Comparison of ENCODE assay signal across 8 cellular contexts in the genomic region with DNA sequence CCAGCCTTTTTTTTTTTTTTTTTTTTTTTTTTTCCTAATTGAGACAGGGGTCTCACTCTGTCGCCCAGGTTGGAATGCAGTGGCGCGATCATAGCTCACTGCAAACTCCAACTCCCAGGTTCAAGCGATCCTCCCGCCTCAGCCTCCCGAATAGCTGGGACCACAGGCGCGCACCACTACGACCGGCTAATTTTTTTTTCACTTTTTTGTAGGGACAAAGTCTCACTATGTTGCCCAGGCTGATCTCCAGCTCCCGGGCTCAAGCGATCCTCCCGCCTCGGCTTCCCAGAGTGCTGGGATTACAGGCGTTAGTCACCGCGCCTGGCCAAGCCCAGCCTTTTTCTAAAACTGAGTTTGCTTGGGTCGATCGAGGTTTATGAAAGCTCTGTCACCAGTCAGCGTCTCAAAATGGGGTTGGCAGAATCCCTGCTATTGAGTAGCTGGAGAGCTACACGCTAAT. TPM values are rescaled to one million over a fixed set of nuclear protein-coding genes. Genes with fewer than 3 reads are reported as not detected.
DNase-seq lines count a peak whose midpoint lies in the region; ATAC-seq and TF ChIP-seq lines count a peak whose summit lies in the region.

No MANE protein-coding gene starts in this region.

- peak; percentile 12 for DNase-seq in BE2C
- DNase-seq in HL-60 (ENCODE audit: low read depth in 1 of 2, low spot score in 1 of 2): peak in 1 of 2 experiments; percentile 5
- peak; percentile 17 for DNase-seq in activated CD4-positive, alpha-beta T cell treated with anti-CD3 and anti-CD28 coated beads, Interleukin-2, amount 10 ng/mL, durations not matched to agents 7 days and 5 days
- DNase-seq in esophagus muscularis mucosa (ENCODE audit: extremely low spot score): peak; percentile 92
- peak in 2 of 10 donors; percentile 28 to 61 for DNase-seq in naive thymus-derived CD8-positive, alpha-beta T cell
- DNase-seq in HPDE6-E6E7 (ENCODE audit: extremely low spot score): no peak
- no peak for DNase-seq in NCI-H345 treated with DMSO at 0.1 percent for 48 hours (lab: John Stamatoyannopoulos, UW; ENCODE audit: unreplicated experiment)

- H3K36me3 ChIP-seq in BE2C: peaks cover 8% of the 10 kb centered on the region
- peaks cover 0 to 20% (median 6%) of the 10 kb centered on the region in 4 donors for H3K36me3 ChIP-seq in esophagus muscularis mucosa

- peak overlapping the region; percentile 97 for H3K27ac ChIP-seq in HL-60 (replicated peaks)
- H3K27ac ChIP-seq in esophagus muscularis mucosa (replicated peaks in 1 of 4): peak overlapping the region; percentile 86 to 92 (median 90)

- H3K4me1 Mint-ChIP-seq in activated CD4-positive, alpha-beta T cell treated with anti-CD3 and anti-CD28 coated beads, Interleukin-2, amount 10 ng/mL, durations not matched to agents 7 days and 5 days: peaks cover 43% of the 10 kb centered on the region
- H3K4me1 Mint-ChIP-seq in naive thymus-derived CD8-positive, alpha-beta T cell: peaks cover 15 to 52% (median 35%) of the 10 kb centered on the region in 4 donors

- POLR2A ChIA-PET in activated CD4-positive, alpha-beta T cell treated with anti-CD3 and anti-CD28 coated beads, Interleukin-2, amount 10 ng/mL, durations not matched to agents 7 days and 5 days (lab: Charles Lee): no interaction called here
- POLR2A ChIA-PET in naive thymus-derived CD8-positive, alpha-beta T cell (lab: Charles Lee): interaction anchor here (0.5 to 5.5 kb wide), 36 partner anchors 10 to 1959 kb away, joined by 3 to 94 read pairs (median 6); a partner anchor contains a TSS

- TF ChIP-seq CTCF in BE2C (IDR thresholded peaks at IDR 0.05; ENCODE audit: low read depth, low read length): no peak
- no peak for TF ChIP-seq CTCF in HL-60 (IDR thresholded peaks at IDR 0.05; ENCODE audit: insufficient read depth, low read length)
- no peak for TF ChIP-seq CTCF in esophagus muscularis mucosa (IDR thresholded peaks at IDR 0.05)

- no peaks in the 10 kb centered on the region for H3K9me3 Mint-ChIP-seq in activated CD4-positive, alpha-beta T cell treated with anti-CD3 and anti-CD28 coated beads, Interleukin-2, amount 10 ng/mL, durations not matched to agents 7 days and 5 days
- peaks cover 0 to 3% (median 0%) of the 10 kb centered on the region in 9 donors for H3K9me3 Mint-ChIP-seq in naive thymus-derived CD8-positive, alpha-beta T cell

- no peak for TF ChIP-seq EP300 in esophagus muscularis mucosa (IDR thresholded peaks at IDR 0.05)

- H3K4me3 ChIP-seq in BE2C (ENCODE audit: low read depth, low read length) (peak overlapping the region; percentile 68), HL-60 (replicated peaks; ENCODE audit: insufficient read depth, low read length) (peak overlapping the region; percentile 56), esophagus muscularis mucosa (peak overlapping the region; percentile 63 to 79 (median 72))

- no peak for TF ChIP-seq POLR2A in esophagus muscularis mucosa (IDR thresholded peaks at IDR 0.05; ENCODE audit: low read depth)

- no peak for ATAC-seq in naive thymus-derived CD8-positive, alpha-beta T cell
- ATAC-seq in HG03442 (IDR thresholded peaks at IDR 0.05; ENCODE audit: unreplicated experiment): no peak

- H3K4me1 ChIP-seq in BE2C: peaks cover 10% of the 10 kb centered on the region
- peaks cover 14 to 43% (median 35%) of the 10 kb centered on the region in 4 donors for H3K4me1 ChIP-seq in esophagus muscularis mucosa

- peak overlapping the region; percentile 95 for H3K4me3 Mint-ChIP-seq in activated CD4-positive, alpha-beta T cell treated with anti-CD3 and anti-CD28 coated beads, Interleukin-2, amount 10 ng/mL, durations not matched to agents 7 days and 5 days
- peak overlapping the region; percentile 93 to 100 (median 99) for H3K4me3 Mint-ChIP-seq in naive thymus-derived CD8-positive, alpha-beta T cell

- H3K27me3 Mint-ChIP-seq in activated CD4-positive, alpha-beta T cell treated with anti-CD3 and anti-CD28 coated beads, Interleukin-2, amount 10 ng/mL, durations not matched to agents 7 days and 5 days: no peaks in the 10 kb centered on the region
- no peaks in the 10 kb centered on the region for H3K27me3 Mint-ChIP-seq in naive thymus-derived CD8-positive, alpha-beta T cell

- H3K27ac Mint-ChIP-seq in activated CD4-positive, alpha-beta T cell treated with anti-CD3 and anti-CD28 coated beads, Interleukin-2, amount 10 ng/mL, durations not matched to agents 7 days and 5 days: peak overlapping the region; percentile 100
- H3K27ac Mint-ChIP-seq in naive thymus-derived CD8-positive, alpha-beta T cell: peak overlapping the region; percentile 96 to 100 (median 100)

- no peaks in the 10 kb centered on the region for H3K27me3 ChIP-seq in BE2C
- H3K27me3 ChIP-seq in HL-60 (ENCODE audit: insufficient read depth, poor library complexity, severe bottlenecking): no peaks in the 10 kb centered on the region
- H3K27me3 ChIP-seq in esophagus muscularis mucosa: no peaks in the 10 kb centered on the region

- peaks cover 9% of the 10 kb centered on the region for H3K36me3 Mint-ChIP-seq in activated CD4-positive, alpha-beta T cell treated with anti-CD3 and anti-CD28 coated beads, Interleukin-2, amount 10 ng/mL, durations not matched to agents 7 days and 5 days (ENCODE audit: low read depth)
- peaks cover 0 to 13% (median 0%) of the 10 kb centered on the region in 3 donors for H3K36me3 Mint-ChIP-seq in naive thymus-derived CD8-positive, alpha-beta T cell

- CTCF ChIA-PET in activated CD4-positive, alpha-beta T cell treated with anti-CD3 and anti-CD28 coated beads, Interleukin-2, amount 10 ng/mL, durations not matched to agents 7 days and 5 days (lab: Charles Lee): interaction anchor here (2.3 kb wide), 1 partner anchor 9 kb away, joined by 6 read pairs; no protein-coding TSS in a partner anchor

- intact Hi-C loops in esophagus muscularis mucosa (cut with DNase I): loop anchor here (10.0 kb wide), 1 partner anchor 1304 kb away; a partner anchor contains a TSS

- 53% methylated on average over 21 of the region's 21 CpGs for WGBS in esophagus muscularis mucosa

- no peaks in the 10 kb centered on the region for H3K9me3 ChIP-seq in BE2C
- no peaks in the 10 kb centered on the region for H3K9me3 ChIP-seq in esophagus muscularis mucosa

RNA-seq across cellular contexts. Expression of a gene that starts 1.3 kb away (rescaled TPM):
- 77.9 TPM for polyA plus RNA-seq in BE2C (2012; ENCODE audit: insufficient read depth, insufficient read length, low read depth)
- total RNA-seq in activated CD4-positive, alpha-beta T cell treated with anti-CD3 and anti-CD28 coated beads, Interleukin-2, amount 10 ng/mL, durations not matched to agents 7 days and 5 days: 10 to 100 TPM; 49.0 to 54.1 TPM
- 10 to 100 TPM; 39.9 to 53.9 (median 48.5) TPM for total RNA-seq in esophagus muscularis mucosa
- total RNA-seq in naive thymus-derived CD8-positive, alpha-beta T cell: 10 to 100 TPM; 98.7 to 99.4 TPM
- 10 to 100 TPM; 23.7 to 48.4 (median 24.3) TPM for polyA plus RNA-seq in naive thymus-derived CD8-positive, alpha-beta T cell

RNA-seq across cellular contexts. Expression of a gene that starts 13.0 kb away (rescaled TPM):
- polyA plus RNA-seq in BE2C (2012; ENCODE audit: insufficient read depth, insufficient read length, low read depth): 5.0 TPM
- 1 to 10 TPM; 2.9 to 3.6 TPM for total RNA-seq in activated CD4-positive, alpha-beta T cell treated with anti-CD3 and anti-CD28 coated beads, Interleukin-2, amount 10 ng/mL, durations not matched to agents 7 days and 5 days
- total RNA-seq in esophagus muscularis mucosa: 1 to 10 TPM in 3 of 4 donors, under 1 TPM in 1; 0.83 to 1.9 (median 1.1) TPM
- 1 to 10 TPM; 1.6 to 1.7 TPM for total RNA-seq in naive thymus-derived CD8-positive, alpha-beta T cell
- under 1 TPM in 2 of 3 donors, not detected in 1; 0.06 to 0.08 TPM for polyA plus RNA-seq in naive thymus-derived CD8-positive, alpha-beta T cell

RNA-seq across cellular contexts. Expression of a gene that starts 39.8 kb away (rescaled TPM):
- 12.5 TPM for polyA plus RNA-seq in BE2C (2012; ENCODE audit: insufficient read depth, insufficient read length, low read depth)
- 100 to 1,000 TPM; 152 to 154 TPM for total RNA-seq in activated CD4-positive, alpha-beta T cell treated with anti-CD3 and anti-CD28 coated beads, Interleukin-2, amount 10 ng/mL, durations not matched to agents 7 days and 5 days
- 10 to 100 TPM in 1 of 4 donors, 1 to 10 TPM in 3; 3.3 to 11.4 (median 7.3) TPM for total RNA-seq in esophagus muscularis mucosa
- total RNA-seq in naive thymus-derived CD8-positive, alpha-beta T cell: 100 to 1,000 TPM; 126 to 132 TPM
- 100 to 1,000 TPM; 170 to 331 (median 313) TPM for polyA plus RNA-seq in naive thymus-derived CD8-positive, alpha-beta T cell

RNA-seq across cellular contexts. Expression of a gene that starts 43.4 kb away (rescaled TPM):
- polyA plus RNA-seq in BE2C (2012; ENCODE audit: insufficient read depth, insufficient read length, low read depth): 46.6 TPM
- total RNA-seq in activated CD4-positive, alpha-beta T cell treated with anti-CD3 and anti-CD28 coated beads, Interleukin-2, amount 10 ng/mL, durations not matched to agents 7 days and 5 days: 10 to 100 TPM; 73.2 to 91.2 TPM
- 10 to 100 TPM; 24.7 to 36.4 (median 33.7) TPM for total RNA-seq in esophagus muscularis mucosa
- 100 to 1,000 TPM in 1 of 2 experiments, 10 to 100 TPM in 1; 91.1 to 100 TPM for total RNA-seq in naive thymus-derived CD8-positive, alpha-beta T cell
- 10 to 100 TPM in 2 of 3 donors, 1 to 10 TPM in 1; 6.8 to 15.9 (median 12.6) TPM for polyA plus RNA-seq in naive thymus-derived CD8-positive, alpha-beta T cell

RNA-seq across cellular contexts. Expression of a gene that starts 47.2 kb away (rescaled TPM):
- polyA plus RNA-seq in BE2C (2012; ENCODE audit: insufficient read depth, insufficient read length, low read depth): 49.5 TPM
- total RNA-seq in activated CD4-positive, alpha-beta T cell treated with anti-CD3 and anti-CD28 coated beads, Interleukin-2, amount 10 ng/mL, durations not matched to agents 7 days and 5 days: 10 to 100 TPM; 14.0 to 16.8 TPM
- 10 to 100 TPM in 2 of 4 donors, 1 to 10 TPM in 2; 7.3 to 13.4 (median 10.0) TPM for total RNA-seq in esophagus muscularis mucosa
- 10 to 100 TPM; 11.4 to 12.7 TPM for total RNA-seq in naive thymus-derived CD8-positive, alpha-beta T cell
- 1 to 10 TPM; 6.8 to 8.1 (median 7.3) TPM for polyA plus RNA-seq in naive thymus-derived CD8-positive, alpha-beta T cell

Comparison
In these comparisons a context has a peak if more than half of its experiments do, and no peak if none do; other contexts are left out.
1. DNase-seq: peak in BE2C (single experiment), activated CD4-positive, alpha-beta T cell treated with anti-CD3 and anti-CD28 coated beads, Interleukin-2, amount 10 ng/mL, durations not matched to agents 7 days and 5 days (single experiment) and esophagus muscularis mucosa (single experiment); none in HPDE6-E6E7 (single experiment) and NCI-H345 treated with DMSO at 0.1 percent for 48 hours (single experiment).
2. RNA of a gene that starts 39.8 kb away (total RNA-seq): 152 to 154 TPM in activated CD4-positive, alpha-beta T cell treated with anti-CD3 and anti-CD28 coated beads, Interleukin-2, amount 10 ng/mL, durations not matched to agents 7 days and 5 days and 126 to 132 TPM in naive thymus-derived CD8-positive, alpha-beta T cell; 3.3 to 11.4 TPM in esophagus muscularis mucosa; every median in the first group is over 10 times any median in the second.
3. Peak in every context shown above with its lines, with median percentiles within 50 percentile points of each other: H3K4me3 ChIP-seq.